Comparison of ENCODE assay signal across 16 cellular contexts in genomic region chr13:51913421-51914136, GRCh38. TPM values are rescaled to one million over a fixed set of nuclear protein-coding genes. Genes with fewer than 3 reads are reported as not detected.
DNase-seq lines count a peak whose midpoint lies in the region; ATAC-seq and TF ChIP-seq lines count a peak whose summit lies in the region.
"Had no signal": no experiment of that assay in that cellular context is flagged by ENCODE, and none has a peak within 500 bp of the region (broad histone marks: within the 10 kb centered on the region; RNA-seq: fewer than 3 reads in every experiment).

No MANE protein-coding gene starts in this region.

- H3K9me2 ChIP-seq in HCT116 (ENCODE audit: insufficient read depth) (no peaks in the 10 kb centered on the region), SK-N-SH (no peaks in the 10 kb centered on the region)

- H4K20me1 ChIP-seq in BLaER1 treated with 17β-estradiol and CSF1 and Interleukin-3, amounts not matched to agents 10 nM and 100 nM = no peaks in the 10 kb centered on the region
- H4K20me1 ChIP-seq in HCT116 (ENCODE audit: insufficient read depth) (no peaks in the 10 kb centered on the region), SK-N-SH (ENCODE audit: insufficient read depth) (no peaks in the 10 kb centered on the region)

- no peak overlapping the region for H3K9ac ChIP-seq in BLaER1 treated with 17β-estradiol and CSF1 and Interleukin-3, amounts not matched to agents 10 nM and 100 nM
- H3K9ac ChIP-seq in HCT116 (ENCODE audit: low read length) = no peak overlapping the region
- H3K9ac ChIP-seq in SK-N-SH = no peak overlapping the region

- no peak overlapping the region for H3K4me3 ChIP-seq in BLaER1 treated with 17β-estradiol and CSF1 and Interleukin-3, amounts not matched to agents 10 nM and 100 nM
- no peak overlapping the region for H3K4me3 ChIP-seq in HCT116 (replicated peaks in 1 of 2; ENCODE audit: low read depth in 1 of 2, low read length in 2 of 2)
- no peak overlapping the region for H3K4me3 ChIP-seq in SK-N-SH (ENCODE audit: low read depth in 2 of 2, low read length in 1 of 2)
- H3K4me3 ChIP-seq: stomach had no signal

- no peak overlapping the region for H3K27ac ChIP-seq in BLaER1 treated with 17β-estradiol and CSF1 and Interleukin-3, amounts not matched to agents 10 nM and 100 nM
- H3K27ac ChIP-seq in HCT116 (ENCODE audit: low read depth, low read length) (no peak overlapping the region), SK-N-SH (ENCODE audit: low read depth in 2 of 2, low read length in 1 of 2) (no peak overlapping the region)
- H3K27ac ChIP-seq: C4-2B, stomach had no signal

- H3K4me3 Mint-ChIP-seq in Calu3 (ENCODE audit: low read depth, unreplicated experiment) = no peak overlapping the region
- H3K4me3 Mint-ChIP-seq: activated naive CD8-positive, alpha-beta T cell treated with anti-CD3 and anti-CD28 coated beads for 36 hours had no signal

- DNase-seq in HCT116 (ENCODE audit: low read depth, low spot score) (no peak), SK-N-SH (peak; percentile 43), iPS-NIHi7 (ENCODE audit: extremely low spot score) (peak; percentile 71), Calu3 (no peak), NCI-H1930 (lab: John Stamatoyannopoulos, UW) (no peak), NCI-H128 (lab: John Stamatoyannopoulos, UW; ENCODE audit: unreplicated experiment) (no peak), erythroblast (lab: John Stamatoyannopoulos, UW) (no peak)
- DNase-seq: activated naive CD8-positive, alpha-beta T cell treated with anti-CD3 and anti-CD28 coated beads for 36 hours; IMR-90; NCI-H2081 treated with DMSO at 0.1 percent for 48 hours; stomach had no signal

- H3K4me2 ChIP-seq in BLaER1 treated with 17β-estradiol and CSF1 and Interleukin-3, amounts not matched to agents 10 nM and 100 nM = peak overlapping the region in 8 of 11 experiments; percentile 31 to 60 (median 46); a peak in 16 of 22 replicates
- H3K4me2 ChIP-seq in HCT116 (ENCODE audit: low read length) (no peak overlapping the region), SK-N-SH (no peak overlapping the region)

- peaks cover 14% of the 10 kb centered on the region for H3K27me3 Mint-ChIP-seq in Calu3 (ENCODE audit: unreplicated experiment)

- no peaks in the 10 kb centered on the region for H3K9me3 Mint-ChIP-seq in Calu3 (ENCODE audit: low read depth, unreplicated experiment)
- H3K9me3 Mint-ChIP-seq: activated naive CD8-positive, alpha-beta T cell treated with anti-CD3 and anti-CD28 coated beads for 36 hours had no signal

- intact Hi-C loops in HCT116 (cut with micrococcal nuclease) = no loop called here
- intact Hi-C loops in Calu3 (cut with micrococcal nuclease; ENCODE audit: unreplicated experiment) = no loop called here

- no peak for TF ChIP-seq EP300 in SK-N-SH (IDR thresholded peaks at IDR 0.05; ENCODE audit: borderline replicate concordance in 1 of 2, low read depth in 1 of 2, low read length in 1 of 2)

- H3K27ac Mint-ChIP-seq in Calu3 (ENCODE audit: unreplicated experiment) = no peak overlapping the region
- H3K27ac Mint-ChIP-seq: activated naive CD8-positive, alpha-beta T cell treated with anti-CD3 and anti-CD28 coated beads for 36 hours had no signal

- peak in 1 of 3 experiments; percentile 13; a peak in 1 of 6 replicates for TF ChIP-seq CTCF in HCT116 (IDR thresholded peaks at IDR 0.05 in 2 of 3, conservative IDR thresholded peaks at IDR 0.05 in 1 of 3; ENCODE audit: borderline replicate concordance in 1 of 3, insufficient read depth in 1 of 3, low read depth in 2 of 3, low read length in 2 of 3)
- TF ChIP-seq CTCF in SK-N-SH (IDR thresholded peaks at IDR 0.05) = no peak
- TF ChIP-seq CTCF in Calu3 (IDR thresholded peaks at IDR 0.05; ENCODE audit: unreplicated experiment) = no peak

- H3K36me3 ChIP-seq in BLaER1 treated with 17β-estradiol and CSF1 and Interleukin-3, amounts not matched to agents 10 nM and 100 nM = no peaks in the 10 kb centered on the region
- no peaks in the 10 kb centered on the region for H3K36me3 ChIP-seq in HCT116 (ENCODE audit: control insufficient read depth in 1 of 2, insufficient read depth in 2 of 2, low read length in 2 of 2)
- no peaks in the 10 kb centered on the region for H3K36me3 ChIP-seq in SK-N-SH (replicated peaks in 1 of 2; ENCODE audit: control insufficient read depth in 1 of 2, insufficient read depth in 2 of 2, low read length in 1 of 2)
- H3K36me3 ChIP-seq: stomach had no signal

- 18% methylated on average over 2 of the region's 4 CpGs for WGBS in SK-N-SH (ENCODE audit: low lambda C conversion rate)

- CTCF ChIA-PET in HCT116 (lab: Charles Lee) (interaction anchor here (0.6 to 1.0 kb wide), 2 partner anchors 10 to 537 kb away, joined by 3 read pairs; partner anchors contain the start of gene VPS36), SK-N-SH (lab: Yijun Ruan, JAX) (interaction anchor here (0.9 to 1.9 kb wide), 8 partner anchors 9 to 537 kb away, joined by 3 to 7 read pairs (median 3); no protein-coding TSS in a partner anchor), Calu3 (lab: Charles Lee) (no interaction called here)

- POLR2A ChIA-PET in HCT116 (lab: Charles Lee) (no interaction called here), SK-N-SH (lab: Yijun Ruan, JAX) (no interaction called here)

- TF ChIP-seq RAD21 in HCT116 (IDR thresholded peaks at IDR 0.05; ENCODE audit: low read depth) = no peak
- TF ChIP-seq RAD21 in SK-N-SH (IDR thresholded peaks at IDR 0.05; ENCODE audit: low read length) = no peak

- H3K9me3 ChIP-seq in BLaER1 treated with 17β-estradiol and CSF1 and Interleukin-3, amounts not matched to agents 10 nM and 100 nM (replicated peaks in 1 of 11) = no peaks in the 10 kb centered on the region
- H3K9me3 ChIP-seq in HCT116 (ENCODE audit: control insufficient read depth in 1 of 2, insufficient read depth in 1 of 2, low read depth in 1 of 2, low read length in 2 of 2) (no peaks in the 10 kb centered on the region), SK-N-SH (no peaks in the 10 kb centered on the region)
- H3K9me3 ChIP-seq: stomach had no signal

- H3K36me3 Mint-ChIP-seq in Calu3 (ENCODE audit: insufficient read depth, unreplicated experiment) = no peaks in the 10 kb centered on the region
- H3K36me3 Mint-ChIP-seq: activated naive CD8-positive, alpha-beta T cell treated with anti-CD3 and anti-CD28 coated beads for 36 hours had no signal

- H3K79me2 ChIP-seq in HCT116 (ENCODE audit: insufficient read depth, low read length) (no peaks in the 10 kb centered on the region), SK-N-SH (ENCODE audit: insufficient read depth) (no peaks in the 10 kb centered on the region)

- H2AFZ ChIP-seq in HCT116 (ENCODE audit: low read depth, low read length, poor library complexity, severe bottlenecking) (no peak overlapping the region), SK-N-SH (ENCODE audit: low read depth) (no peak overlapping the region)

- BruUV-seq in HCT116 (replicated peaks; lab: Mats Ljungman, UMichigan) (no TSS peak), Calu3 (replicated peaks; lab: Mats Ljungman, UMichigan) (no TSS peak)

- ATAC-seq in HCT116 = peak; percentile 59
- ATAC-seq: sciatic nerve had no signal

- no peaks in the 10 kb centered on the region for H3K4me1 Mint-ChIP-seq in Calu3 (ENCODE audit: low read depth, unreplicated experiment)

- TF ChIP-seq POLR2A in HCT116 (IDR thresholded peaks at IDR 0.05; ENCODE audit: borderline replicate concordance, extremely low read depth, insufficient read depth, insufficient read length) (no peak), erythroblast (IDR thresholded peaks at IDR 0.05; ENCODE audit: low read length) (no peak)

- H3K4me1 ChIP-seq in BLaER1 treated with 17β-estradiol and CSF1 and Interleukin-3, amounts not matched to agents 10 nM and 100 nM = peaks cover 0 to 30% (median 26%) of the 10 kb centered on the region in 10 experiments; a peak in 16 of 20 replicates
- H3K4me1 ChIP-seq in HCT116 (ENCODE audit: control insufficient read depth in 1 of 2, insufficient read depth in 2 of 2, low read length in 2 of 2) (no peaks in the 10 kb centered on the region), SK-N-SH (ENCODE audit: control insufficient read depth in 1 of 2, insufficient read depth in 2 of 2, low read depth in 1 of 2, low read length in 1 of 2) (peaks cover 0 to 5% of the 10 kb centered on the region in 2 experiments; a peak in 1 of 4 replicates)
- H3K4me1 ChIP-seq: stomach had no signal

- RAD21 ChIA-PET in HCT116 (lab: Charles Lee; ENCODE audit: low non-redundant PET in 1 of 2, low total read pairs in 2 of 2, uncharacterized antibody in 2 of 2, unreplicated experiment in 2 of 2) = no interaction called here

- H3F3A ChIP-seq in SK-N-SH (replicated peaks; ENCODE audit: insufficient read depth) = no peaks in the 10 kb centered on the region

- H3K27me3 ChIP-seq in BLaER1 treated with 17β-estradiol and CSF1 and Interleukin-3, amounts not matched to agents 10 nM and 100 nM = no peaks in the 10 kb centered on the region
- H3K27me3 ChIP-seq in HCT116 (ENCODE audit: insufficient read depth, low read length) = no peaks in the 10 kb centered on the region
- H3K27me3 ChIP-seq in SK-N-SH (ENCODE audit: insufficient read depth) = no peaks in the 10 kb centered on the region
- H3K27me3 ChIP-seq: stomach had no signal

TF ChIP-seq in HCT116, 20 proteins besides CTCF, POLR2A, EP300 and RAD21 (continues in another document):
- TF ChIP-seq ELF1 (IDR thresholded peaks at IDR 0.05; ENCODE audit: borderline replicate concordance, low read depth) (no peak), SP1 (IDR thresholded peaks at IDR 0.05; ENCODE audit: low read depth) (no peak), SRF (IDR thresholded peaks at IDR 0.05; ENCODE audit: low read depth) (no peak)

TF ChIP-seq in SK-N-SH, 30 proteins besides CTCF, POLR2A, EP300 and RAD21 (continues in another document):
- TF ChIP-seq NRF1 (IDR thresholded peaks at IDR 0.05; ENCODE audit: low read depth, low read length) (no peak), IRF3 (IDR thresholded peaks at IDR 0.05; ENCODE audit: low read depth, low read length) (no peak), POLR2AphosphoS5 (IDR thresholded peaks at IDR 0.05; ENCODE audit: low read depth, low read length) (no peak), FOXJ3 (CRISPR knock-in tag; IDR thresholded peaks at IDR 0.05) (no peak)

RNA-seq across cellular contexts. Expression of gene CCDC70, which starts 51.8 kb away (rescaled TPM):
- total RNA-seq in HCT116 (2021; ENCODE audit: unreplicated experiment) (not detected), Calu3 (2022) (not detected in 2 replicates)
- polyA plus RNA-seq in HCT116 (2012) = 0.05 TPM in 1 of 2 replicates, not detected in the other
- polyA plus RNA-seq in SK-N-SH (2012; rRNA removed) = not detected in 2 replicates
- not detected in 2 replicates for polyA plus RNA-seq in SK-N-SH (2012; cell fraction: cytosol; rRNA removed)
- polyA plus RNA-seq in SK-N-SH (2012; cell fraction: nucleus; rRNA removed) = 0.04 TPM in 1 of 2 replicates, not detected in the other
- total RNA-seq: chondrocyte, IMR-90, RPMI7951, sciatic nerve, stomach had no signal
- polyA plus RNA-seq: IMR-90, stomach had no signal

Comparison
In these comparisons a context has a peak if more than half of its experiments do, and no peak if none do; other contexts are left out.
1. H3K4me2 ChIP-seq: peak in BLaER1 treated with 17β-estradiol and CSF1 and Interleukin-3, amounts not matched to agents 10 nM and 100 nM (8 of 11); none in HCT116 (single experiment) and SK-N-SH (single experiment).
2. DNase-seq: peak in SK-N-SH (single experiment) and iPS-NIHi7 (single experiment); none in HCT116 (single experiment), Calu3 (single experiment), NCI-H1930 (0 of 2), NCI-H128 (single experiment) and erythroblast (0 of 2).